In genomic region chr12:2309647-2310046, GRCh38 we compare ENCODE assay signal across 17 cellular contexts.
DNase-seq lines count a peak whose midpoint lies in the region; ATAC-seq and TF ChIP-seq lines count a peak whose summit lies in the region.
"Had no signal": no experiment of that assay in that cellular context is flagged by ENCODE, and none has a peak within 500 bp of the region (broad histone marks: within the 10 kb centered on the region; RNA-seq: fewer than 3 reads in every experiment).

No MANE protein-coding gene starts in this region.

- peak overlapping the region; percentile 56 for H3K14ac ChIP-seq in IMR-90 (replicated peaks; ENCODE audit: low read depth, low read length)

- intact Hi-C loops in IMR-90 (cut with micrococcal nuclease) = no loop called here
- intact Hi-C loops in breast epithelium (cut with DNase I; ENCODE audit: low total_unique reads) = no loop called here

- H3K9me1 ChIP-seq in IMR-90 (ENCODE audit: insufficient read depth, low read length) = peaks cover 15% of the 10 kb centered on the region

- H3K79me2 ChIP-seq in GM23338 (replicated peaks; ENCODE audit: insufficient read depth) = no peaks in the 10 kb centered on the region

- H3K4me2 ChIP-seq in BLaER1 = peak overlapping the region; percentile 63
- no peak overlapping the region for H3K4me2 ChIP-seq in IMR-90 (ENCODE audit: low read depth, low read length)
- H3K4me2 ChIP-seq in GM23338 = no peak overlapping the region

- no peak overlapping the region for H3K4me3 ChIP-seq in BLaER1
- no peak overlapping the region for H3K4me3 ChIP-seq in IMR-90 (ENCODE audit: insufficient read depth, low read depth, low read length)
- H3K4me3 ChIP-seq in SJSA1 = no peak overlapping the region
- H3K4me3 ChIP-seq in GM23338 = no peak overlapping the region
- H3K4me3 ChIP-seq in breast epithelium = no peak overlapping the region

- DNase-seq in IMR-90 (no peak), SJSA1 (ENCODE audit: low read depth in 1 of 2, low spot score in 2 of 2) (no peak), mesothelial cell of epicardium (ENCODE audit: low spot score in 2 of 2, unreplicated experiment in 2 of 2) (no peak), GM23338 (ENCODE audit: low spot score) (no peak), breast epithelium (ENCODE audit: low spot score in 2 of 2) (no peak), epidermal melanocyte (ENCODE audit: insufficient read length, low spot score) (no peak)
- no peak for DNase-seq in stimulated activated naive CD4-positive, alpha-beta T cell (lab: John Stamatoyannopoulos, UW)
- DNase-seq: DMS 273 treated with DMSO at 0.1 percent for 48 hours, NCI-H1105, NCI-H1694, NCI-H226, NCI-H524 treated with DMSO at 0.1 percent for 48 hours, SHP77 treated with DMSO at 0.1 percent for 48 hours had no signal

- peaks cover 8% of the 10 kb centered on the region for H3K9me3 Mint-ChIP-seq in mesothelial cell of epicardium
- no peaks in the 10 kb centered on the region for H3K9me3 Mint-ChIP-seq in GM23338

- peak overlapping the region; percentile 17; the same call in 1 of the 2 replicates for H3K56ac ChIP-seq in IMR-90 (ENCODE audit: extremely low read depth, insufficient read depth, low read length)

- H4K91ac ChIP-seq in IMR-90 (ENCODE audit: insufficient read depth, low read depth, low read length) = peak overlapping the region; percentile 55

- H3K4me1 ChIP-seq in BLaER1 (peaks cover 46% of the 10 kb centered on the region), IMR-90 (ENCODE audit: control insufficient read depth, insufficient read depth, low read length) (peaks cover 23% of the 10 kb centered on the region), SJSA1 (replicated peaks) (peaks cover 31% of the 10 kb centered on the region), GM23338 (ENCODE audit: insufficient read depth) (peaks cover 26% of the 10 kb centered on the region), breast epithelium (no peaks in the 10 kb centered on the region)

- no peaks in the 10 kb centered on the region for H3K9me2 ChIP-seq in GM23338 (ENCODE audit: insufficient read depth)

- H3K4me1 Mint-ChIP-seq in mesothelial cell of epicardium (peaks cover 15% of the 10 kb centered on the region), GM23338 (peaks cover 22% of the 10 kb centered on the region)

- peak overlapping the region; percentile 13 for H3K18ac ChIP-seq in IMR-90 (ENCODE audit: low read depth, low read length)

- peak overlapping the region; percentile 48 for H3K4ac ChIP-seq in IMR-90 (ENCODE audit: low read depth, low read length)

- H3K27me3 ChIP-seq in BLaER1 (no peaks in the 10 kb centered on the region), IMR-90 (ENCODE audit: control insufficient read depth, insufficient read depth, low read length) (no peaks in the 10 kb centered on the region), SJSA1 (replicated peaks) (no peaks in the 10 kb centered on the region), GM23338 (ENCODE audit: insufficient read depth) (no peaks in the 10 kb centered on the region), breast epithelium (no peaks in the 10 kb centered on the region)

- no peaks in the 10 kb centered on the region for H3K27me3 Mint-ChIP-seq in mesothelial cell of epicardium (ENCODE audit: low read depth)
- peaks cover 5% of the 10 kb centered on the region for H3K27me3 Mint-ChIP-seq in GM23338 (ENCODE audit: insufficient read depth, low read depth, poor library complexity)

- H2BK15ac ChIP-seq in IMR-90 (ENCODE audit: low read depth, low read length) = peak overlapping the region; percentile 34; the same call in 1 of the 3 replicates

- peak overlapping the region; percentile 49 for H2BK120ac ChIP-seq in IMR-90 (ENCODE audit: low read depth, low read length)

- H3K36me3 ChIP-seq in BLaER1 (no peaks in the 10 kb centered on the region), IMR-90 (ENCODE audit: control insufficient read depth, insufficient read depth, low read length) (no peaks in the 10 kb centered on the region), SJSA1 (no peaks in the 10 kb centered on the region), GM23338 (ENCODE audit: insufficient read depth) (no peaks in the 10 kb centered on the region), breast epithelium (no peaks in the 10 kb centered on the region)

- no peak overlapping the region for H3K4me3 Mint-ChIP-seq in mesothelial cell of epicardium
- H3K4me3 Mint-ChIP-seq in GM23338 = no peak overlapping the region

- H4K20me1 ChIP-seq in BLaER1 = no peaks in the 10 kb centered on the region
- no peaks in the 10 kb centered on the region; the same call in 1 of the 2 replicates for H4K20me1 ChIP-seq in IMR-90 (ENCODE audit: insufficient read depth, low read length)
- no peaks in the 10 kb centered on the region for H4K20me1 ChIP-seq in GM23338 (replicated peaks; ENCODE audit: insufficient read depth)

- H3K9me3 ChIP-seq in BLaER1 (peaks cover 6% of the 10 kb centered on the region; the same call in 1 of the 2 replicates), IMR-90 (ENCODE audit: control insufficient read depth, insufficient read depth, low read length) (no peaks in the 10 kb centered on the region; the same call in 1 of the 2 replicates), SJSA1 (replicated peaks) (peaks cover 5% of the 10 kb centered on the region), breast epithelium (peaks cover 0 to 6% of the 10 kb centered on the region in 2 donors)

- H3K9ac ChIP-seq in BLaER1 (no peak overlapping the region), IMR-90 (ENCODE audit: low read depth, low read length) (no peak overlapping the region)

- H2AK5ac ChIP-seq in IMR-90 (ENCODE audit: low read depth, low read length) = peak overlapping the region; percentile 56; the same call in 1 of the 2 replicates

- ATAC-seq in IMR-90 (ENCODE audit: low read depth) (no peak), GM23338 (no peak)
- ATAC-seq: HCT116 had no signal

- POLR2A ChIA-PET in IMR-90 (lab: Charles Lee; ENCODE audit: unreplicated experiment) = no interaction called here

- H4K8ac ChIP-seq in IMR-90 (ENCODE audit: low read depth in 2 of 2, low read length in 2 of 2) = peak overlapping the region; percentile 13 to 23; a peak in 3 of 4 replicates

- H2AFZ ChIP-seq in IMR-90 (replicated peaks; ENCODE audit: low read length, poor library complexity) (peak overlapping the region; percentile 15), GM23338 (no peak overlapping the region)

- H3K79me1 ChIP-seq in IMR-90 (ENCODE audit: low read depth in 1 of 2, low read length in 2 of 2) = no peaks in the 10 kb centered on the region

- no TSS peak for BruUV-seq in IMR-90 (replicated peaks; lab: Mats Ljungman, UMichigan)

- H3K27ac ChIP-seq in BLaER1 (0 out of 2 replicates have a peak overlapping the region, but pooled peaks have one; percentile 16), IMR-90 (ENCODE audit: insufficient read depth, low read length) (peak overlapping the region; percentile 26; the same call in 1 of the 2 replicates), SJSA1 (peak overlapping the region; percentile 93), GM23338 (ENCODE audit: low read depth) (no peak overlapping the region), breast epithelium (no peak overlapping the region)
- H3K27ac ChIP-seq: C4-2B, HL-60 had no signal

- TF ChIP-seq POLR2A in IMR-90 (IDR thresholded peaks at IDR 0.05; ENCODE audit: low read depth, low read length) = no peak
- TF ChIP-seq POLR2A in breast epithelium (IDR thresholded peaks at IDR 0.05) = no peak

- peaks cover 5% of the 10 kb centered on the region; the same call in 1 of the 2 replicates for H3F3A ChIP-seq in GM23338 (replicated peaks; ENCODE audit: low read depth)

- H2BK5ac ChIP-seq in IMR-90 (ENCODE audit: low read depth, low read length, poor library complexity, severe bottlenecking) = no peak overlapping the region

- dilution Hi-C loops in IMR-90 (cut with HindIII; ENCODE audit: low sequenced_read_pairs, unreplicated experiment) = no loop called here

- in situ Hi-C loops in IMR-90 (cut with MboI; ENCODE audit: low sequenced_read_pairs) = no loop called here

- peak overlapping the region; percentile 56 for H3K27ac Mint-ChIP-seq in mesothelial cell of epicardium
- H3K27ac Mint-ChIP-seq in GM23338 = no peak overlapping the region

- CTCF ChIA-PET in IMR-90 (lab: Yijun Ruan, JAX) = no interaction called here

- peak overlapping the region; percentile 65 for H2BK20ac ChIP-seq in IMR-90 (ENCODE audit: low read depth, low read length)

- peak overlapping the region; percentile 24; the same call in 1 of the 2 replicates for H4K5ac ChIP-seq in IMR-90 (ENCODE audit: low read depth, low read length)

- 100% methylated on average over 2 of the region's 5 CpGs; no CpG with 5 or more reads in 1 of the 2 experiments for WGBS in IMR-90 (ENCODE audit: extremely low coverage in 2 of 2, insufficient read length in 1 of 2), 2 experiments

- no peak overlapping the region for H3K23ac ChIP-seq in IMR-90 (ENCODE audit: low read depth, low read length)

- H3K36me3 Mint-ChIP-seq in mesothelial cell of epicardium (peaks cover 2% of the 10 kb centered on the region), GM23338 (ENCODE audit: low read depth) (peaks cover 3% of the 10 kb centered on the region; the same call in 1 of the 3 replicates)

- TF ChIP-seq RAD21 in IMR-90 (IDR thresholded peaks at IDR 0.05; ENCODE audit: low read length) = no peak

- TF ChIP-seq CTCF in IMR-90 (conservative IDR thresholded peaks at IDR 0.05; ENCODE audit: low read depth, low read length) (no peak), mesothelial cell of epicardium (IDR thresholded peaks at IDR 0.05; ENCODE audit: unreplicated experiment) (no peak), GM23338 (conservative IDR thresholded peaks at IDR 0.05; ENCODE audit: low read depth in 2 of 2) (no peak), breast epithelium (IDR thresholded peaks at IDR 0.05) (no peak)

- H2AK9ac ChIP-seq in IMR-90 (replicated peaks; ENCODE audit: low read depth, low read length, poor library complexity) = no peak overlapping the region

TF ChIP-seq in IMR-90, 13 proteins besides CTCF, POLR2A, EP300 and RAD21 (continues in another document):
- no peak for TF ChIP-seq CHD1 (IDR thresholded peaks at IDR 0.05; ENCODE audit: low read depth, low read length)
- no peak for TF ChIP-seq MAFK (IDR thresholded peaks at IDR 0.05; ENCODE audit: low read depth, low read length)

TF ChIP-seq in GM23338, 12 proteins besides CTCF, POLR2A, EP300 and RAD21 (continues in another document):
- TF ChIP-seq POLR2AphosphoS5 (IDR thresholded peaks at IDR 0.05; ENCODE audit: low read depth) = no peak
- no peak for TF ChIP-seq ZNF331 (CRISPR knock-in tag; IDR thresholded peaks at IDR 0.05; ENCODE audit: low read depth)
- no peak for TF ChIP-seq ETS1 (IDR thresholded peaks at IDR 0.05)
- TF ChIP-seq EZH2phosphoT487 (IDR thresholded peaks at IDR 0.05; ENCODE audit: unreplicated experiment) = no peak

Comparison
In these comparisons a context has a peak if more than half of its experiments do, and no peak if none do; other contexts are left out.
1. H3K27ac ChIP-seq: peak in BLaER1 (single experiment), IMR-90 (single experiment) and SJSA1 (single experiment); none in GM23338 (single experiment) and breast epithelium (0 of 2).